2 cellular contexts compared by ENCODE assay signal in the genomic region with DNA sequence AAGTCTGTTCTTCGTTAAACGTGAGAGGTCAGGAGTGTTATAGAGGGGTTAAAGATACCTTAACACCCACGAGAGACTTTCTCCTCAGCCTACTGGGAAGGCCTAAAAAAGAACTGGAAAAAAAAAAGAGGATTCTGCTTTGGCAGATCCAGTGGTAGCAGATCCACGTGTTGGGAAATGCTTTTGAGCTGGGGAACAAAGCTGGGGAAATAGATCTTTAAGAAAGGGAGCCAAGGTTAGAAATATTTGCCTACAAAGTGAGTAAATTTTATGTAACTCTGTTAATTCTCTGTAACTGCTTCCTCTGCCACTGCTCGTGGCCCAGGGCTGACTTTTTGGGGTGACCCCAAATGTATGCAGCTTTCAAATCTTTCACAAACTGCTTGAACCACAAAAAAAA.
TF ChIP-seq lines count a peak whose summit lies in the region.

No MANE protein-coding gene starts in this region.

TF ChIP-seq in liver, 16 proteins besides CTCF, POLR2A, EP300 and RAD21:
- TF ChIP-seq HNF4G (IDR thresholded peaks at IDR 0.05) (no peak), HNF4A (conservative IDR thresholded peaks at IDR 0.05) (no peak), NR2F2 (IDR thresholded peaks at IDR 0.05) (no peak), FOXA1 (IDR thresholded peaks at IDR 0.05) (no peak), JUND (IDR thresholded peaks at IDR 0.05) (no peak), RXRA (IDR thresholded peaks at IDR 0.05) (no peak), YY1 (IDR thresholded peaks at IDR 0.05) (no peak), SP1 (IDR thresholded peaks at IDR 0.05) (no peak), GABPA (IDR thresholded peaks at IDR 0.05 in 1 of 2, conservative IDR thresholded peaks at IDR 0.05 in 1 of 2) (no peak), MAX (IDR thresholded peaks at IDR 0.05) (no peak), FOXA2 (IDR thresholded peaks at IDR 0.05) (no peak), REST (IDR thresholded peaks at IDR 0.05) (no peak), TAF1 (conservative IDR thresholded peaks at IDR 0.05) (no peak), EGR1 (IDR thresholded peaks at IDR 0.05; ENCODE audit: low read depth in 2 of 2) (no peak)
- TF ChIP-seq, protein P1, sequence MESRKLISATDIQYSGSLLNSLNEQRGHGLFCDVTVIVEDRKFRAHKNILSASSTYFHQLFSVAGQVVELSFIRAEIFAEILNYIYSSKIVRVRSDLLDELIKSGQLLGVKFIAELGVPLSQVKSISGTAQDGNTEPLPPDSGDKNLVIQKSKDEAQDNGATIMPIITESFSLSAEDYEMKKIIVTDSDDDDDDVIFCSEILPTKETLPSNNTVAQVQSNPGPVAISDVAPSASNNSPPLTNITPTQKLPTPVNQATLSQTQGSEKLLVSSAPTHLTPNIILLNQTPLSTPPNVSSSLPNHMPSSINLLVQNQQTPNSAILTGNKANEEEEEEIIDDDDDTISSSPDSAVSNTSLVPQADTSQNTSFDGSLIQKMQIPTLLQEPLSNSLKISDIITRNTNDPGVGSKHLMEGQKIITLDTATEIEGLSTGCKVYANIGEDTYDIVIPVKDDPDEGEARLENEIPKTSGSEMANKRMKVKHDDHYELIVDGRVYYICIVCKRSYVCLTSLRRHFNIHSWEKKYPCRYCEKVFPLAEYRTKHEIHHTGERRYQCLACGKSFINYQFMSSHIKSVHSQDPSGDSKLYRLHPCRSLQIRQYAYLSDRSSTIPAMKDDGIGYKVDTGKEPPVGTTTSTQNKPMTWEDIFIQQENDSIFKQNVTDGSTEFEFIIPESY (IDR thresholded peaks at IDR 0.05) = no peak
- TF ChIP-seq, protein P2, sequence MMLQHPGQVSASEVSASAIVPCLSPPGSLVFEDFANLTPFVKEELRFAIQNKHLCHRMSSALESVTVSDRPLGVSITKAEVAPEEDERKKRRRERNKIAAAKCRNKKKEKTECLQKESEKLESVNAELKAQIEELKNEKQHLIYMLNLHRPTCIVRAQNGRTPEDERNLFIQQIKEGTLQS (IDR thresholded peaks at IDR 0.05) = no peak

TF ChIP-seq in HepG2, 621 proteins besides CTCF, POLR2A, EP300 and RAD21:
- TF ChIP-seq RFXANK (CRISPR knock-in tag; IDR thresholded peaks at IDR 0.05) (no peak), HES4 (CRISPR knock-in tag; IDR thresholded peaks at IDR 0.05; ENCODE audit: borderline replicate concordance) (no peak), SOX5 (CRISPR knock-in tag; IDR thresholded peaks at IDR 0.05; ENCODE audit: borderline replicate concordance) (no peak), REST (IDR thresholded peaks at IDR 0.05; ENCODE audit: borderline replicate concordance in 1 of 2, low read depth in 1 of 2, low read length in 2 of 2) (no peak), ZNF850 (CRISPR knock-in tag; conservative IDR thresholded peaks at IDR 0.05) (no peak), NR2F2 (IDR thresholded peaks at IDR 0.05; ENCODE audit: borderline replicate concordance, low read depth) (no peak), ZNF331 (CRISPR knock-in tag; IDR thresholded peaks at IDR 0.05) (no peak), ZBTB43 (CRISPR knock-in tag; conservative IDR thresholded peaks at IDR 0.05) (no peak), ETV6 (CRISPR knock-in tag; conservative IDR thresholded peaks at IDR 0.05) (no peak), RBM22 (optimal IDR thresholded peaks at IDR 0.05; ENCODE audit: low read length) (no peak), MAFK (conservative IDR thresholded peaks at IDR 0.05 in 1 of 2, IDR thresholded peaks at IDR 0.05 in 1 of 2; ENCODE audit: low read length in 2 of 2) (no peak), RNF2 (conservative IDR thresholded peaks at IDR 0.05; ENCODE audit: low read depth) (no peak), ZNF615 (CRISPR knock-in tag; IDR thresholded peaks at IDR 0.05; ENCODE audit: borderline replicate concordance) (no peak)
- TF ChIP-seq, protein P3, sequence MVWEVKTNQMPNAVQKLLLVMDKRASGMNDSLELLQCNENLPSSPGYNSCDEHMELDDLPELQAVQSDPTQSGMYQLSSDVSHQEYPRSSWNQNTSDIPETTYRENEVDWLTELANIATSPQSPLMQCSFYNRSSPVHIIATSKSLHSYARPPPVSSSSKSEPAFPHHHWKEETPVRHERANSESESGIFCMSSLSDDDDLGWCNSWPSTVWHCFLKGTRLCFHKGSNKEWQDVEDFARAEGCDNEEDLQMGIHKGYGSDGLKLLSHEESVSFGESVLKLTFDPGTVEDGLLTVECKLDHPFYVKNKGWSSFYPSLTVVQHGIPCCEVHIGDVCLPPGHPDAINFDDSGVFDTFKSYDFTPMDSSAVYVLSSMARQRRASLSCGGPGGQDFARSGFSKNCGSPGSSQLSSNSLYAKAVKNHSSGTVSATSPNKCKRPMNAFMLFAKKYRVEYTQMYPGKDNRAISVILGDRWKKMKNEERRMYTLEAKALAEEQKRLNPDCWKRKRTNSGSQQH (CRISPR knock-in tag; IDR thresholded peaks at IDR 0.05; ENCODE audit: low read depth) = no peak
